ENCODE assay signal across 1 cellular context in the genomic region with DNA sequence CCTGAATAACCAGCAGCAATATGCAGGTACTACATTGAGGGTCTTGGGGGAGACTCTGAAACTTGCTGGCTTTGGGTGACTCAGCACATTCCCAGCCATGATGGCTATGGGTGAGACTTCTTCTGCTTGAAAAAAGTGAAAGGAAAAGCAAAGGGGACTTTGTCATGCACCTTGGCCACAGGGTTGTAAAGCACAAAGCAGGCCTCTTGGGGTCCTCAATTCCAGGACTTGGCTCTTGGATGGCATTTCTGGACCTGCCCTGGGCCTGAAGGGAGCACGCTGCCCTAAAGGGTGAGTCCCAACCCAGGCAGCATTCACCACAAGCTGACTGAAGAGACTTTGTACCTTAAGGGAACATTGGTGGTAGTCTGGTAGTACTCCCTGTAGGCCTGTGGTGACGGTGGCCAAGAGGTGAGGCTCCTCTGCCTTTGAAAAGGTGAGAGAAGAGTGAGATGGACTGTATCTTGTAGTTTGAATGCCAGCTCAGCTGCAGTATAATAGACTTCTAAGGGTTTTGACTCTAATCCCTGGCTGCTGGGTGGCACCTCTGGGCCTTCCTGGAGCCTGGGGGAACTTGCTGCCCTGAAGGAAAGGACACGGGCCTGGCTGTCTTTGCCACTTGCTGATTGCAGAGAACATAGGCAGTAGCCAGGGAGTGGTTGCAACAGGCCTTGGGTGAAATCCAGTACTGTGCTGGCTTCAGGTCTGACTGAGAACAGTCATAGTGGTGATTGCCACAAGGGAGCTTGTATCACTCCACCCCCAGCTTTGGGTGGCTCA.
A peak's percentile ranks its signal among the peaks of the same experiment; 100 is the strongest.
TF ChIP-seq lines count a peak whose summit lies in the region.

No MANE protein-coding gene starts in this region.

TF ChIP-seq in GM12878, 131 proteins besides CTCF, POLR2A, EP300 and RAD21 (continued from another document):
- TF ChIP-seq CBX5 (IDR thresholded peaks at IDR 0.05; ENCODE audit: low read depth) (0 out of 2 replicates have a peak, but pooled peaks have one; percentile 71), CHD2 (IDR thresholded peaks at IDR 0.05; ENCODE audit: borderline replicate concordance, low read depth, low read length) (no peak), NFYA (IDR thresholded peaks at IDR 0.05; ENCODE audit: borderline replicate concordance, low read depth, low read length) (no peak), BHLHE40 (IDR thresholded peaks at IDR 0.05; ENCODE audit: borderline replicate concordance in 1 of 2, low read depth in 2 of 2, low read length in 1 of 2) (peak in 1 of 2 experiments; percentile 13; a peak in 1 of 4 replicates), NR2F1 (conservative IDR thresholded peaks at IDR 0.05) (0 out of 2 replicates have a peak, but pooled peaks have one; percentile 31), STAT3 (IDR thresholded peaks at IDR 0.05; ENCODE audit: low read depth, low read length) (no peak), NBN (IDR thresholded peaks at IDR 0.05) (no peak), IKZF2 (IDR thresholded peaks at IDR 0.05) (peak in 1 of 2 experiments; percentile 36; a peak in 2 of 4 replicates), PAX8 (IDR thresholded peaks at IDR 0.05) (no peak), TBL1XR1 (IDR thresholded peaks at IDR 0.05; ENCODE audit: low read depth, low read length) (no peak), EED (IDR thresholded peaks at IDR 0.05; ENCODE audit: low read depth) (0 out of 2 replicates have a peak, but pooled peaks have one; percentile 57), MEF2B (IDR thresholded peaks at IDR 0.05; ENCODE audit: partially characterized antibody, poor library complexity, severe bottlenecking) (peak; percentile 80), ZNF622 (IDR thresholded peaks at IDR 0.05) (no peak), YY1 (IDR thresholded peaks at IDR 0.05; ENCODE audit: low read depth, low read length) (peak; percentile 54; the same call in 1 of the 2 replicates), RUNX3 (IDR thresholded peaks at IDR 0.05; ENCODE audit: low read length) (peak; percentile 10; the same call in 1 of the 2 replicates), IKZF1 (conservative IDR thresholded peaks at IDR 0.05) (peak; percentile 43; the same call in 1 of the 2 replicates), PML (IDR thresholded peaks at IDR 0.05; ENCODE audit: low read length) (0 out of 2 replicates have a peak, but pooled peaks have one; percentile 54), JUNB (IDR thresholded peaks at IDR 0.05) (peak; percentile 17; the same call in 1 of the 2 replicates), ZBED1 (IDR thresholded peaks at IDR 0.05; ENCODE audit: borderline replicate concordance) (no peak), MTA2 (IDR thresholded peaks at IDR 0.05; ENCODE audit: low read depth) (peak; percentile 28; the same call in 1 of the 2 replicates), CHD1 (IDR thresholded peaks at IDR 0.05; ENCODE audit: low read depth, low read length) (no peak), PAX5 (IDR thresholded peaks at IDR 0.05; ENCODE audit: borderline replicate concordance, low read depth, low read length) (peak; percentile 17; the same call in 1 of the 2 replicates), POLR2AphosphoS5 (IDR thresholded peaks at IDR 0.05; ENCODE audit: low read length) (peak; percentile 43; the same call in 1 of the 2 replicates), BCL11A (IDR thresholded peaks at IDR 0.05; ENCODE audit: low read depth, low read length) (peak; percentile 49; the same call in 1 of the 2 replicates)
- TF ChIP-seq, protein P1, sequence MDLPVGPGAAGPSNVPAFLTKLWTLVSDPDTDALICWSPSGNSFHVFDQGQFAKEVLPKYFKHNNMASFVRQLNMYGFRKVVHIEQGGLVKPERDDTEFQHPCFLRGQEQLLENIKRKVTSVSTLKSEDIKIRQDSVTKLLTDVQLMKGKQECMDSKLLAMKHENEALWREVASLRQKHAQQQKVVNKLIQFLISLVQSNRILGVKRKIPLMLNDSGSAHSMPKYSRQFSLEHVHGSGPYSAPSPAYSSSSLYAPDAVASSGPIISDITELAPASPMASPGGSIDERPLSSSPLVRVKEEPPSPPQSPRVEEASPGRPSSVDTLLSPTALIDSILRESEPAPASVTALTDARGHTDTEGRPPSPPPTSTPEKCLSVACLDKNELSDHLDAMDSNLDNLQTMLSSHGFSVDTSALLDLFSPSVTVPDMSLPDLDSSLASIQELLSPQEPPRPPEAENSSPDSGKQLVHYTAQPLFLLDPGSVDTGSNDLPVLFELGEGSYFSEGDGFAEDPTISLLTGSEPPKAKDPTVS (IDR thresholded peaks at IDR 0.05; ENCODE audit: low read depth, low read length), result no peak
- TF ChIP-seq, protein P2, sequence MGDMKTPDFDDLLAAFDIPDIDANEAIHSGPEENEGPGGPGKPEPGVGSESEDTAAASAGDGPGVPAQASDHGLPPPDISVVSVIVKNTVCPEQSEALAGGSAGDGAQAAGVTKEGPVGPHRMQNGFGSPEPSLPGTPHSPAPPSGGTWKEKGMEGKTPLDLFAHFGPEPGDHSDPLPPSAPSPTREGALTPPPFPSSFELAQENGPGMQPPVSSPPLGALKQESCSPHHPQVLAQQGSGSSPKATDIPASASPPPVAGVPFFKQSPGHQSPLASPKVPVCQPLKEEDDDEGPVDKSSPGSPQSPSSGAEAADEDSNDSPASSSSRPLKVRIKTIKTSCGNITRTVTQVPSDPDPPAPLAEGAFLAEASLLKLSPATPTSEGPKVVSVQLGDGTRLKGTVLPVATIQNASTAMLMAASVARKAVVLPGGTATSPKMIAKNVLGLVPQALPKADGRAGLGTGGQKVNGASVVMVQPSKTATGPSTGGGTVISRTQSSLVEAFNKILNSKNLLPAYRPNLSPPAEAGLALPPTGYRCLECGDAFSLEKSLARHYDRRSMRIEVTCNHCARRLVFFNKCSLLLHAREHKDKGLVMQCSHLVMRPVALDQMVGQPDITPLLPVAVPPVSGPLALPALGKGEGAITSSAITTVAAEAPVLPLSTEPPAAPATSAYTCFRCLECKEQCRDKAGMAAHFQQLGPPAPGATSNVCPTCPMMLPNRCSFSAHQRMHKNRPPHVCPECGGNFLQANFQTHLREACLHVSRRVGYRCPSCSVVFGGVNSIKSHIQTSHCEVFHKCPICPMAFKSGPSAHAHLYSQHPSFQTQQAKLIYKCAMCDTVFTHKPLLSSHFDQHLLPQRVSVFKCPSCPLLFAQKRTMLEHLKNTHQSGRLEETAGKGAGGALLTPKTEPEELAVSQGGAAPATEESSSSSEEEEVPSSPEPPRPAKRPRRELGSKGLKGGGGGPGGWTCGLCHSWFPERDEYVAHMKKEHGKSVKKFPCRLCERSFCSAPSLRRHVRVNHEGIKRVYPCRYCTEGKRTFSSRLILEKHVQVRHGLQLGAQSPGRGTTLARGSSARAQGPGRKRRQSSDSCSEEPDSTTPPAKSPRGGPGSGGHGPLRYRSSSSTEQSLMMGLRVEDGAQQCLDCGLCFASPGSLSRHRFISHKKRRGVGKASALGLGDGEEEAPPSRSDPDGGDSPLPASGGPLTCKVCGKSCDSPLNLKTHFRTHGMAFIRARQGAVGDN (IDR thresholded peaks at IDR 0.05), result peak; percentile 49
- TF ChIP-seq, protein P3, sequence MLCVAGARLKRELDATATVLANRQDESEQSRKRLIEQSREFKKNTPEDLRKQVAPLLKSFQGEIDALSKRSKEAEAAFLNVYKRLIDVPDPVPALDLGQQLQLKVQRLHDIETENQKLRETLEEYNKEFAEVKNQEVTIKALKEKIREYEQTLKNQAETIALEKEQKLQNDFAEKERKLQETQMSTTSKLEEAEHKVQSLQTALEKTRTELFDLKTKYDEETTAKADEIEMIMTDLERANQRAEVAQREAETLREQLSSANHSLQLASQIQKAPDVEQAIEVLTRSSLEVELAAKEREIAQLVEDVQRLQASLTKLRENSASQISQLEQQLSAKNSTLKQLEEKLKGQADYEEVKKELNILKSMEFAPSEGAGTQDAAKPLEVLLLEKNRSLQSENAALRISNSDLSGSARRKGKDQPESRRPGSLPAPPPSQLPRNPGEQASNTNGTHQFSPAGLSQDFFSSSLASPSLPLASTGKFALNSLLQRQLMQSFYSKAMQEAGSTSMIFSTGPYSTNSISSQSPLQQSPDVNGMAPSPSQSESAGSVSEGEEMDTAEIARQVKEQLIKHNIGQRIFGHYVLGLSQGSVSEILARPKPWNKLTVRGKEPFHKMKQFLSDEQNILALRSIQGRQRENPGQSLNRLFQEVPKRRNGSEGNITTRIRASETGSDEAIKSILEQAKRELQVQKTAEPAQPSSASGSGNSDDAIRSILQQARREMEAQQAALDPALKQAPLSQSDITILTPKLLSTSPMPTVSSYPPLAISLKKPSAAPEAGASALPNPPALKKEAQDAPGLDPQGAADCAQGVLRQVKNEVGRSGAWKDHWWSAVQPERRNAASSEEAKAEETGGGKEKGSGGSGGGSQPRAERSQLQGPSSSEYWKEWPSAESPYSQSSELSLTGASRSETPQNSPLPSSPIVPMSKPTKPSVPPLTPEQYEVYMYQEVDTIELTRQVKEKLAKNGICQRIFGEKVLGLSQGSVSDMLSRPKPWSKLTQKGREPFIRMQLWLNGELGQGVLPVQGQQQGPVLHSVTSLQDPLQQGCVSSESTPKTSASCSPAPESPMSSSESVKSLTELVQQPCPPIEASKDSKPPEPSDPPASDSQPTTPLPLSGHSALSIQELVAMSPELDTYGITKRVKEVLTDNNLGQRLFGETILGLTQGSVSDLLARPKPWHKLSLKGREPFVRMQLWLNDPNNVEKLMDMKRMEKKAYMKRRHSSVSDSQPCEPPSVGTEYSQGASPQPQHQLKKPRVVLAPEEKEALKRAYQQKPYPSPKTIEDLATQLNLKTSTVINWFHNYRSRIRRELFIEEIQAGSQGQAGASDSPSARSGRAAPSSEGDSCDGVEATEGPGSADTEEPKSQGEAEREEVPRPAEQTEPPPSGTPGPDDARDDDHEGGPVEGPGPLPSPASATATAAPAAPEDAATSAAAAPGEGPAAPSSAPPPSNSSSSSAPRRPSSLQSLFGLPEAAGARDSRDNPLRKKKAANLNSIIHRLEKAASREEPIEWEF (IDR thresholded peaks at IDR 0.05; ENCODE audit: insufficient replicate concordance, low read depth, low read length), result no peak
- TF ChIP-seq, protein P4, sequence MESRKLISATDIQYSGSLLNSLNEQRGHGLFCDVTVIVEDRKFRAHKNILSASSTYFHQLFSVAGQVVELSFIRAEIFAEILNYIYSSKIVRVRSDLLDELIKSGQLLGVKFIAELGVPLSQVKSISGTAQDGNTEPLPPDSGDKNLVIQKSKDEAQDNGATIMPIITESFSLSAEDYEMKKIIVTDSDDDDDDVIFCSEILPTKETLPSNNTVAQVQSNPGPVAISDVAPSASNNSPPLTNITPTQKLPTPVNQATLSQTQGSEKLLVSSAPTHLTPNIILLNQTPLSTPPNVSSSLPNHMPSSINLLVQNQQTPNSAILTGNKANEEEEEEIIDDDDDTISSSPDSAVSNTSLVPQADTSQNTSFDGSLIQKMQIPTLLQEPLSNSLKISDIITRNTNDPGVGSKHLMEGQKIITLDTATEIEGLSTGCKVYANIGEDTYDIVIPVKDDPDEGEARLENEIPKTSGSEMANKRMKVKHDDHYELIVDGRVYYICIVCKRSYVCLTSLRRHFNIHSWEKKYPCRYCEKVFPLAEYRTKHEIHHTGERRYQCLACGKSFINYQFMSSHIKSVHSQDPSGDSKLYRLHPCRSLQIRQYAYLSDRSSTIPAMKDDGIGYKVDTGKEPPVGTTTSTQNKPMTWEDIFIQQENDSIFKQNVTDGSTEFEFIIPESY (IDR thresholded peaks at IDR 0.05), result no peak
- TF ChIP-seq, protein P5, sequence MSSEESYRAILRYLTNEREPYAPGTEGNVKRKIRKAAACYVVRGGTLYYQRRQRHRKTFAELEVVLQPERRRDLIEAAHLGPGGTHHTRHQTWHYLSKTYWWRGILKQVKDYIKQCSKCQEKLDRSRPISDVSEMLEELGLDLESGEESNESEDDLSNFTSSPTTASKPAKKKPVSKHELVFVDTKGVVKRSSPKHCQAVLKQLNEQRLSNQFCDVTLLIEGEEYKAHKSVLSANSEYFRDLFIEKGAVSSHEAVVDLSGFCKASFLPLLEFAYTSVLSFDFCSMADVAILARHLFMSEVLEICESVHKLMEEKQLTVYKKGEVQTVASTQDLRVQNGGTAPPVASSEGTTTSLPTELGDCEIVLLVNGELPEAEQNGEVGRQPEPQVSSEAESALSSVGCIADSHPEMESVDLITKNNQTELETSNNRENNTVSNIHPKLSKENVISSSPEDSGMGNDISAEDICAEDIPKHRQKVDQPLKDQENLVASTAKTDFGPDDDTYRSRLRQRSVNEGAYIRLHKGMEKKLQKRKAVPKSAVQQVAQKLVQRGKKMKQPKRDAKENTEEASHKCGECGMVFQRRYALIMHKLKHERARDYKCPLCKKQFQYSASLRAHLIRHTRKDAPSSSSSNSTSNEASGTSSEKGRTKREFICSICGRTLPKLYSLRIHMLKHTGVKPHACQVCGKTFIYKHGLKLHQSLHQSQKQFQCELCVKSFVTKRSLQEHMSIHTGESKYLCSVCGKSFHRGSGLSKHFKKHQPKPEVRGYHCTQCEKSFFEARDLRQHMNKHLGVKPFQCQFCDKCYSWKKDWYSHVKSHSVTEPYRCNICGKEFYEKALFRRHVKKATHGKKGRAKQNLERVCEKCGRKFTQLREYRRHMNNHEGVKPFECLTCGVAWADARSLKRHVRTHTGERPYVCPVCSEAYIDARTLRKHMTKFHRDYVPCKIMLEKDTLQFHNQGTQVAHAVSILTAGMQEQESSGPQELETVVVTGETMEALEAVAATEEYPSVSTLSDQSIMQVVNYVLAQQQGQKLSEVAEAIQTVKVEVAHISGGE (CRISPR knock-in tag; IDR thresholded peaks at IDR 0.05), result no peak
